Comparison of ENCODE assay signal across 22 cellular contexts in genomic region chr7:116206141-116206540, GRCh38. TPM values are rescaled to one million over a fixed set of nuclear protein-coding genes. Genes with fewer than 3 reads are reported as not detected.
A peak's percentile ranks its signal among the peaks of the same experiment; 100 is the strongest.
DNase-seq lines count a peak whose midpoint lies in the region; ATAC-seq lines count a peak whose summit lies in the region.
"Had no signal": no experiment of that assay in that cellular context is flagged by ENCODE, and none has a peak within 500 bp of the region (broad histone marks: within the 10 kb centered on the region; RNA-seq: fewer than 3 reads in every experiment).

No MANE protein-coding gene starts in this region.

- H3K4me1 Mint-ChIP-seq in activated T-cell treated with anti-CD3 and anti-CD28 coated beads, Interleukin-2, amount 50 U/mL, for 72 hours (ENCODE audit: low read depth) = peaks cover 13% of the 10 kb centered on the region
- peaks cover 6 to 7% of the 10 kb centered on the region in 2 donors for H3K4me1 Mint-ChIP-seq in natural killer cell treated with Interleukin-12 subunit alpha and Interleukin-12 subunit beta and Interleukin-15 and Interleukin-18, amount 100 ng/mL, for 72 hours (ENCODE audit: low read depth in 2 of 2)

- DNase-seq in DMS53 treated with DMSO at 0.1 percent for 48 hours (lab: John Stamatoyannopoulos, UW; ENCODE audit: unreplicated experiment) (peak; percentile 8), DMS53 (lab: John Stamatoyannopoulos, UW) (no peak), NCI-H69 (lab: John Stamatoyannopoulos, UW) (peak; percentile 19), epithelial cell of prostate (ENCODE audit: low read depth, low spot score) (no peak), left ventricle myocardium superior (no peak)
- DNase-seq in activated T-cell treated with anti-CD3 and anti-CD28 coated beads, Interleukin-2, amount 50 U/mL, for 72 hours = no peak
- DNase-seq in activated T-cell treated with anti-CD3 and anti-CD28 coated beads, Interleukin-2, amount 50 U/mL, for 48 hours = no peak
- no peak for DNase-seq in natural killer cell treated with Interleukin-12 subunit alpha and Interleukin-12 subunit beta and Interleukin-15 and Interleukin-18, amount 100 ng/mL, for 72 hours (ENCODE audit: low spot score)
- DNase-seq: AML-193; Caco-2; CD4-positive, alpha-beta T cell; DMS153; DND-41; EL; GOT3; H7 had no signal

- H3K27me3 Mint-ChIP-seq in activated T-cell treated with anti-CD3 and anti-CD28 coated beads, Interleukin-2, amount 50 U/mL, for 72 hours (ENCODE audit: low read depth) = no peaks in the 10 kb centered on the region
- H3K27me3 Mint-ChIP-seq in natural killer cell treated with Interleukin-12 subunit alpha and Interleukin-12 subunit beta and Interleukin-15 and Interleukin-18, amount 100 ng/mL, for 72 hours = peaks cover 0 to 8% of the 10 kb centered on the region in 2 donors
- H3K27me3 Mint-ChIP-seq: CD4-positive, alpha-beta T cell had no signal

- intact Hi-C loops in left ventricle myocardium superior (cut with micrococcal nuclease) = no loop called here

- peak overlapping the region; percentile 10 for H3K27ac ChIP-seq in epithelial cell of prostate
- H3K27ac ChIP-seq: 22Rv1, A549, C4-2B had no signal

- peaks cover 0 to 4% of the 10 kb centered on the region in 2 donors for H3K9me3 Mint-ChIP-seq in activated T-cell treated with anti-CD3 and anti-CD28 coated beads, Interleukin-2, amount 50 U/mL, for 72 hours
- H3K9me3 Mint-ChIP-seq in natural killer cell treated with Interleukin-12 subunit alpha and Interleukin-12 subunit beta and Interleukin-15 and Interleukin-18, amount 100 ng/mL, for 72 hours = no peaks in the 10 kb centered on the region

- H3K36me3 Mint-ChIP-seq in activated T-cell treated with anti-CD3 and anti-CD28 coated beads, Interleukin-2, amount 50 U/mL, for 72 hours (ENCODE audit: insufficient read depth in 2 of 2) = peaks cover 1 to 2% of the 10 kb centered on the region in 2 donors
- no peaks in the 10 kb centered on the region for H3K36me3 Mint-ChIP-seq in natural killer cell treated with Interleukin-12 subunit alpha and Interleukin-12 subunit beta and Interleukin-15 and Interleukin-18, amount 100 ng/mL, for 72 hours

- ATAC-seq in activated T-cell treated with anti-CD3 and anti-CD28 coated beads, Interleukin-2, amount 50 U/mL, for 72 hours (replicated peaks in 1 of 2) = no peak
- no peak for ATAC-seq in natural killer cell treated with Interleukin-12 subunit alpha and Interleukin-12 subunit beta and Interleukin-15 and Interleukin-18, amount 100 ng/mL, for 72 hours
- ATAC-seq in left ventricle myocardium superior = no peak
- ATAC-seq: A549, GM12878, HepG2 had no signal

- H3K4me3 Mint-ChIP-seq in activated T-cell treated with anti-CD3 and anti-CD28 coated beads, Interleukin-2, amount 50 U/mL, for 72 hours = no peak overlapping the region
- no peak overlapping the region for H3K4me3 Mint-ChIP-seq in natural killer cell treated with Interleukin-12 subunit alpha and Interleukin-12 subunit beta and Interleukin-15 and Interleukin-18, amount 100 ng/mL, for 72 hours
- H3K4me3 Mint-ChIP-seq: CD4-positive, alpha-beta T cell had no signal

- peak overlapping the region; percentile 70 for H3K27ac Mint-ChIP-seq in activated T-cell treated with anti-CD3 and anti-CD28 coated beads, Interleukin-2, amount 50 U/mL, for 72 hours
- H3K27ac Mint-ChIP-seq in natural killer cell treated with Interleukin-12 subunit alpha and Interleukin-12 subunit beta and Interleukin-15 and Interleukin-18, amount 100 ng/mL, for 72 hours = no peak overlapping the region
- H3K27ac Mint-ChIP-seq: CD4-positive, alpha-beta T cell had no signal

RNA-seq across cellular contexts. Expression of gene TES, which starts 4.2 kb away (rescaled TPM):
- total RNA-seq in activated T-cell treated with anti-CD3 and anti-CD28 coated beads, Interleukin-2, amount 50 U/mL, for 72 hours = 100 to 1,000 TPM; 121 to 125 TPM
- total RNA-seq in natural killer cell treated with Interleukin-12 subunit alpha and Interleukin-12 subunit beta and Interleukin-15 and Interleukin-18, amount 100 ng/mL, for 72 hours = 100 to 1,000 TPM in 1 of 2 donors, 10 to 100 TPM in 1; 69.1 to 124 TPM
- 26.2 TPM for total RNA-seq in left ventricle myocardium superior
- total RNA-seq: G401 had no signal

Comparison
In these comparisons a context has a peak if more than half of its experiments do, and no peak if none do; other contexts are left out.
1. DNase-seq: peak in DMS53 treated with DMSO at 0.1 percent for 48 hours (single experiment) and NCI-H69 (single experiment); none in DMS53 (single experiment), activated T-cell treated with anti-CD3 and anti-CD28 coated beads, Interleukin-2, amount 50 U/mL, for 72 hours (0 of 2), activated T-cell treated with anti-CD3 and anti-CD28 coated beads, Interleukin-2, amount 50 U/mL, for 48 hours (0 of 2), epithelial cell of prostate (single experiment), natural killer cell treated with Interleukin-12 subunit alpha and Interleukin-12 subunit beta and Interleukin-15 and Interleukin-18, amount 100 ng/mL, for 72 hours (single experiment) and left ventricle myocardium superior (single experiment).